ENCODE assay signal across 12 cellular contexts in the genomic region with DNA sequence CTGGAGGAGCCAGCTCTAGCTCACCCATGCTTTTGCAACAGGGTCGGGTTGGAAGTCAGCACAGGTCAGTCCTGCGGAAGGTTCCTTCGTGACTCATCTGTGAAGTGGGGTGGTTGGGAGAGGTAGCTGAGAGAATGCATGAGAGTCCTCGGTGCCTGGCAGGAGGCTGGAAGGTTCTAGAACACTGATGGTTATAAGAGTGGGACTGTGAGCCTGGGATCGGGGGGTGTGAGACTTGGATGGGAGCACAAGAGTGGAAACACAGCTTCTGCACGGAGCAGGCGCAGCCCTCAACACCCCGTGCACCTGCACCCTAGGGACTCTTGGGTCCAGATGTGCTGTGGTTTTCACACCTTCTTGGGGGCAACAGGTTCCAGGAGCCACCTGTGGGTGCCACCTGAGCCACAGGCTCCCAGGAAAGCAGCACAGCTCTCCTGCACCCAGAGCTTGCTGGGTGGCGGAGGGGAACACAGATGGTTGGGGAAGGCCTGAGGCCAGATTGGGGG. TPM values are rescaled to one million over a fixed set of nuclear protein-coding genes. Genes with fewer than 3 reads are reported as not detected.
DNase-seq lines count a peak whose midpoint lies in the region; ATAC-seq and TF ChIP-seq lines count a peak whose summit lies in the region.
"Had no signal": no experiment of that assay in that cellular context is flagged by ENCODE, and none has a peak within 500 bp of the region (broad histone marks: within the 10 kb centered on the region; RNA-seq: fewer than 3 reads in every experiment).

No MANE protein-coding gene starts in this region.

- CTCF ChIA-PET in activated naive CD4-positive, alpha-beta T cell treated with anti-CD3 and anti-CD28 coated beads for 36 hours (lab: Charles Lee), result interaction anchor here (0.6 to 1.9 kb wide), 3 partner anchors 46 to 83 kb away, joined by 3 to 8 read pairs (median 3); no protein-coding TSS in a partner anchor

- TF ChIP-seq CTCF in right atrium auricular region (IDR thresholded peaks at IDR 0.05), result no peak

- peaks cover 7% of the 10 kb centered on the region for H3K9me3 Mint-ChIP-seq in activated naive CD4-positive, alpha-beta T cell treated with anti-CD3 and anti-CD28 coated beads for 36 hours
- no peaks in the 10 kb centered on the region for H3K9me3 Mint-ChIP-seq in activated naive CD4-positive, alpha-beta T cell treated with anti-CD3 and anti-CD28 coated beads, Interleukin-2, amount 50 U/mL, for 24 hours
- peaks cover 11 to 18% of the 10 kb centered on the region in 2 donors for H3K9me3 Mint-ChIP-seq in stimulated activated naive B cell treated with anti-CD40 and anti-IgM and Interleukin-4, amounts not matched to agents 10 μg/mL and 1 μg/mL and 100 μg/mL, for 72 hours

- no peaks in the 10 kb centered on the region for H3K27me3 ChIP-seq in right atrium auricular region

- intact Hi-C loops in activated naive CD4-positive, alpha-beta T cell treated with anti-CD3 and anti-CD28 coated beads for 36 hours (cut with micrococcal nuclease), result loop anchor here (1.0 to 2.0 kb wide), 2 partner anchors 24 to 214 kb away; no protein-coding TSS in a partner anchor

- peaks cover 52% of the 10 kb centered on the region for H3K36me3 Mint-ChIP-seq in activated naive CD4-positive, alpha-beta T cell treated with anti-CD3 and anti-CD28 coated beads for 36 hours (ENCODE audit: low read depth)
- peaks cover 21% of the 10 kb centered on the region for H3K36me3 Mint-ChIP-seq in activated naive CD4-positive, alpha-beta T cell treated with anti-CD3 and anti-CD28 coated beads, Interleukin-2, amount 50 U/mL, for 24 hours
- peaks cover 65 to 75% of the 10 kb centered on the region in 2 donors for H3K36me3 Mint-ChIP-seq in stimulated activated naive B cell treated with anti-CD40 and anti-IgM and Interleukin-4, amounts not matched to agents 10 μg/mL and 1 μg/mL and 100 μg/mL, for 72 hours
- H3K36me3 Mint-ChIP-seq: brain had no signal

- H3K4me3 ChIP-seq in right atrium auricular region, result no peak overlapping the region
- H3K4me3 ChIP-seq: SJSA1 had no signal

- peak; percentile 56 for DNase-seq in activated naive CD4-positive, alpha-beta T cell treated with anti-CD3 and anti-CD28 coated beads for 36 hours
- DNase-seq in activated naive CD4-positive, alpha-beta T cell treated with anti-CD3 and anti-CD28 coated beads, Interleukin-2, amount 50 U/mL, for 16 hours, result no peak
- DNase-seq in stimulated activated naive B cell treated with anti-CD40 and anti-IgM and Interleukin-4, amounts not matched to agents 10 μg/mL and 1 μg/mL and 100 μg/mL, for 72 hours, result peak; percentile 66
- DNase-seq in SHP77 (lab: John Stamatoyannopoulos, UW) (no peak), right atrium auricular region (ENCODE audit: low spot score) (no peak)
- DNase-seq: COR-L47, kidney had no signal

- peaks cover 0 to 4% of the 10 kb centered on the region in 2 donors for H3K4me1 ChIP-seq in right atrium auricular region
- H3K4me1 ChIP-seq: SJSA1 had no signal

- H3K9me3 ChIP-seq in right atrium auricular region, result peaks cover 0 to 12% of the 10 kb centered on the region in 2 donors
- H3K9me3 ChIP-seq: SJSA1 had no signal

- ATAC-seq in HG03108 (IDR thresholded peaks at IDR 0.05; ENCODE audit: unreplicated experiment) (peak; percentile 32), HG03460 (IDR thresholded peaks at IDR 0.05; ENCODE audit: unreplicated experiment) (no peak)
- peak; percentile 1 to 40 for ATAC-seq in stimulated activated naive B cell treated with anti-CD40 and anti-IgM and Interleukin-4, amounts not matched to agents 10 μg/mL and 1 μg/mL and 100 μg/mL, for 72 hours (replicated peaks)

- H3K27ac Mint-ChIP-seq in activated naive CD4-positive, alpha-beta T cell treated with anti-CD3 and anti-CD28 coated beads for 36 hours, result peak overlapping the region; percentile 94
- peak overlapping the region; percentile 68 for H3K27ac Mint-ChIP-seq in activated naive CD4-positive, alpha-beta T cell treated with anti-CD3 and anti-CD28 coated beads, Interleukin-2, amount 50 U/mL, for 24 hours
- H3K27ac Mint-ChIP-seq in stimulated activated naive B cell treated with anti-CD40 and anti-IgM and Interleukin-4, amounts not matched to agents 10 μg/mL and 1 μg/mL and 100 μg/mL, for 72 hours, result peak overlapping the region; percentile 95
- H3K27ac Mint-ChIP-seq: brain had no signal

- H3K27ac ChIP-seq in right atrium auricular region, result no peak overlapping the region
- H3K27ac ChIP-seq: SJSA1 had no signal

- peak overlapping the region; percentile 23 for H3K4me3 Mint-ChIP-seq in activated naive CD4-positive, alpha-beta T cell treated with anti-CD3 and anti-CD28 coated beads for 36 hours
- H3K4me3 Mint-ChIP-seq in activated naive CD4-positive, alpha-beta T cell treated with anti-CD3 and anti-CD28 coated beads, Interleukin-2, amount 50 U/mL, for 24 hours, result peak overlapping the region; percentile 23
- H3K4me3 Mint-ChIP-seq in stimulated activated naive B cell treated with anti-CD40 and anti-IgM and Interleukin-4, amounts not matched to agents 10 μg/mL and 1 μg/mL and 100 μg/mL, for 72 hours, result peak overlapping the region; percentile 76 to 80
- H3K4me3 Mint-ChIP-seq: brain had no signal

- no peaks in the 10 kb centered on the region for H3K36me3 ChIP-seq in right atrium auricular region
- H3K36me3 ChIP-seq: SJSA1 had no signal

- peaks cover 89% of the 10 kb centered on the region for H3K4me1 Mint-ChIP-seq in activated naive CD4-positive, alpha-beta T cell treated with anti-CD3 and anti-CD28 coated beads for 36 hours (ENCODE audit: low read depth)
- H3K4me1 Mint-ChIP-seq in activated naive CD4-positive, alpha-beta T cell treated with anti-CD3 and anti-CD28 coated beads, Interleukin-2, amount 50 U/mL, for 24 hours, result peaks cover 85% of the 10 kb centered on the region
- peaks cover 82 to 98% of the 10 kb centered on the region in 2 donors for H3K4me1 Mint-ChIP-seq in stimulated activated naive B cell treated with anti-CD40 and anti-IgM and Interleukin-4, amounts not matched to agents 10 μg/mL and 1 μg/mL and 100 μg/mL, for 72 hours
- H3K4me1 Mint-ChIP-seq: brain had no signal

- no peaks in the 10 kb centered on the region for H3K27me3 Mint-ChIP-seq in activated naive CD4-positive, alpha-beta T cell treated with anti-CD3 and anti-CD28 coated beads for 36 hours (ENCODE audit: low read depth)
- H3K27me3 Mint-ChIP-seq in activated naive CD4-positive, alpha-beta T cell treated with anti-CD3 and anti-CD28 coated beads, Interleukin-2, amount 50 U/mL, for 24 hours, result no peaks in the 10 kb centered on the region
- no peaks in the 10 kb centered on the region for H3K27me3 Mint-ChIP-seq in stimulated activated naive B cell treated with anti-CD40 and anti-IgM and Interleukin-4, amounts not matched to agents 10 μg/mL and 1 μg/mL and 100 μg/mL, for 72 hours

RNA-seq across cellular contexts. Expression of a gene that starts 48.9 kb away (rescaled TPM):
- 10 to 100 TPM; 93.8 to 99.2 TPM for total RNA-seq in activated naive CD4-positive, alpha-beta T cell treated with anti-CD3 and anti-CD28 coated beads for 36 hours
- 1 to 10 TPM in 1 of 2 donors, under 1 TPM in 1; 0.07 to 1.3 TPM for total RNA-seq in right atrium auricular region

Comparison
In these comparisons a context has a peak if more than half of its experiments do, and no peak if none do; other contexts are left out.
1. DNase-seq: peak in activated naive CD4-positive, alpha-beta T cell treated with anti-CD3 and anti-CD28 coated beads for 36 hours (single experiment) and stimulated activated naive B cell treated with anti-CD40 and anti-IgM and Interleukin-4, amounts not matched to agents 10 μg/mL and 1 μg/mL and 100 μg/mL, for 72 hours (single experiment); none in activated naive CD4-positive, alpha-beta T cell treated with anti-CD3 and anti-CD28 coated beads, Interleukin-2, amount 50 U/mL, for 16 hours (single experiment), SHP77 (0 of 2) and right atrium auricular region (single experiment).
2. H3K4me3 Mint-ChIP-seq: peak in every context shown above with its lines; median percentile 78 in stimulated activated naive B cell treated with anti-CD40 and anti-IgM and Interleukin-4, amounts not matched to agents 10 μg/mL and 1 μg/mL and 100 μg/mL, for 72 hours; 23 in activated naive CD4-positive, alpha-beta T cell treated with anti-CD3 and anti-CD28 coated beads for 36 hours; 23 in activated naive CD4-positive, alpha-beta T cell treated with anti-CD3 and anti-CD28 coated beads, Interleukin-2, amount 50 U/mL, for 24 hours.
3. RNA of a gene that starts 48.9 kb away (total RNA-seq): 93.8 to 99.2 TPM in activated naive CD4-positive, alpha-beta T cell treated with anti-CD3 and anti-CD28 coated beads for 36 hours; 0.07 to 1.3 TPM in right atrium auricular region; every median in the first group is over 10 times any median in the second.
4. Peak in every context shown above with its lines, with median percentiles within 50 percentile points of each other: H3K27ac Mint-ChIP-seq.